ENCODE assay signal across 1 cellular context in genomic region chr7:116122972-116123595, GRCh38.
TF ChIP-seq lines count a peak whose summit lies in the region.

No MANE protein-coding gene starts in this region.

TF ChIP-seq in HEK293, 187 proteins besides CTCF, POLR2A, EP300 and RAD21 (continued from another document):
- no peak for TF ChIP-seq ZNF600 (tag by site-specific recombination; IDR thresholded peaks at IDR 0.05)
